ENCODE assay signal across 17 cellular contexts in genomic region chr18:39806519-39806918, GRCh38.
DNase-seq lines count a peak whose midpoint lies in the region; ATAC-seq and TF ChIP-seq lines count a peak whose summit lies in the region.
"Had no signal": no experiment of that assay in that cellular context is flagged by ENCODE, and none has a peak within 500 bp of the region (broad histone marks: within the 10 kb centered on the region; RNA-seq: fewer than 3 reads in every experiment).

No MANE protein-coding gene starts in this region.

- H3K27ac ChIP-seq in brain microvascular endothelial cell, result no peak overlapping the region
- H3K27ac ChIP-seq in mesenchymal stem cell (ENCODE audit: low read length, poor library complexity, severe bottlenecking), result no peak overlapping the region
- H3K27ac ChIP-seq: A549, lower lobe of right lung, right atrium auricular region had no signal

- H2BK12ac ChIP-seq in mesenchymal stem cell (ENCODE audit: low read length in 2 of 2), result no peak overlapping the region

- H4K91ac ChIP-seq in mesenchymal stem cell (ENCODE audit: low read length), result no peak overlapping the region

- no peak overlapping the region for H2BK15ac ChIP-seq in mesenchymal stem cell (ENCODE audit: low read depth, poor library complexity, severe bottlenecking)

- H3K79me1 ChIP-seq in mesenchymal stem cell (replicated peaks; ENCODE audit: low read length, poor library complexity, severe bottlenecking), result no peaks in the 10 kb centered on the region

- H3K14ac ChIP-seq in mesenchymal stem cell (ENCODE audit: low read length in 2 of 2), result no peak overlapping the region

- in situ Hi-C loops in brain microvascular endothelial cell (cut with HindIII; ENCODE audit: low pct_ligation_motif_present, low sequenced_read_pairs), result no loop called here

- ATAC-seq in GM18868 (IDR thresholded peaks at IDR 0.05; ENCODE audit: unreplicated experiment), result no peak
- no peak for ATAC-seq in GM21619 (IDR thresholded peaks at IDR 0.05; ENCODE audit: unreplicated experiment)
- ATAC-seq: A549; activated CD8-positive, alpha-beta memory T cell treated with anti-CD3 and anti-CD28 coated beads, Interleukin-2, amount 10 ng/mL, durations not matched to agents 7 days and 5 days; lower lobe of right lung had no signal

- DNase-seq in NCI-H146 (lab: John Stamatoyannopoulos, UW), result peak; percentile 20
- no peak for DNase-seq in NCI-H146 treated with DMSO at 0.1 percent for 48 hours (lab: John Stamatoyannopoulos, UW; ENCODE audit: unreplicated experiment)
- DNase-seq in NCI-H128 (lab: John Stamatoyannopoulos, UW; ENCODE audit: unreplicated experiment), result peak; percentile 42
- peak; percentile 23 for DNase-seq in brain microvascular endothelial cell
- DNase-seq in mesenchymal stem cell, result peak; percentile 24
- DNase-seq in NCI-H2227 (lab: John Stamatoyannopoulos, UW; ENCODE audit: unreplicated experiment), result no peak
- DNase-seq: activated CD4-positive, CD25-positive, alpha-beta regulatory T cell; activated CD8-positive, alpha-beta memory T cell treated with anti-CD3 and anti-CD28 coated beads, Interleukin-2, amount 10 ng/mL, durations not matched to agents 7 days and 5 days; activated gamma-delta T cell treated with Interleukin-2 at 50 U/mL for 16 hours; lower lobe of right lung; NCI-H524 treated with DMSO at 0.1 percent for 48 hours; nephron progenitor cell; T-helper 1 cell had no signal

- H4K8ac ChIP-seq in mesenchymal stem cell (ENCODE audit: low read length), result no peak overlapping the region

- H2AK5ac ChIP-seq in mesenchymal stem cell (ENCODE audit: low read length, severe bottlenecking), result no peak overlapping the region

- H3K4me1 ChIP-seq in mesenchymal stem cell (ENCODE audit: control insufficient read depth, insufficient read depth, low read depth, low read length), result no peaks in the 10 kb centered on the region
- H3K4me1 ChIP-seq: A549, lower lobe of right lung, right atrium auricular region had no signal

- H3K18ac ChIP-seq in mesenchymal stem cell (ENCODE audit: low read depth in 1 of 2, low read length in 2 of 2), result no peak overlapping the region

- H3K4ac ChIP-seq in mesenchymal stem cell (ENCODE audit: low read depth in 1 of 2, low read length in 2 of 2), result no peak overlapping the region

- no peaks in the 10 kb centered on the region for H3K27me3 ChIP-seq in brain microvascular endothelial cell (replicated peaks)
- H3K27me3 ChIP-seq in mesenchymal stem cell (ENCODE audit: control insufficient read depth in 1 of 2, insufficient read depth in 1 of 2, low read length in 2 of 2), result no peaks in the 10 kb centered on the region
- H3K27me3 ChIP-seq: right atrium auricular region had no signal

- H3K9me3 ChIP-seq in mesenchymal stem cell (ENCODE audit: control insufficient read depth, low read length), result peaks cover 10% of the 10 kb centered on the region
- H3K9me3 ChIP-seq: A549, lower lobe of right lung had no signal

- WGBS in mesenchymal stem cell, result 86% methylated on average over 3 of the region's 3 CpGs

- no peak overlapping the region for H2BK5ac ChIP-seq in mesenchymal stem cell (ENCODE audit: low read depth, low read length, poor library complexity, severe bottlenecking)

- H3K36me3 ChIP-seq in brain microvascular endothelial cell (replicated peaks) (no peaks in the 10 kb centered on the region), mesenchymal stem cell (ENCODE audit: control insufficient read depth in 1 of 2, insufficient read depth in 2 of 2, low read depth in 1 of 2, low read length in 2 of 2) (no peaks in the 10 kb centered on the region)
- H3K36me3 ChIP-seq: lower lobe of right lung, right atrium auricular region had no signal

- H3K9ac ChIP-seq in mesenchymal stem cell (ENCODE audit: low read length), result no peak overlapping the region

- no peak overlapping the region for H3K23ac ChIP-seq in mesenchymal stem cell (ENCODE audit: low read length in 2 of 2)

- TF ChIP-seq CTCF in brain microvascular endothelial cell (IDR thresholded peaks at IDR 0.05; ENCODE audit: low read depth, low read length, missing control alignments), result no peak

- H3K4me3 ChIP-seq in brain microvascular endothelial cell (ENCODE audit: low read depth, low read length) (no peak overlapping the region), mesenchymal stem cell (ENCODE audit: insufficient read depth in 1 of 2, low read depth in 1 of 2, low read length in 2 of 2) (no peak overlapping the region)
- H3K4me3 ChIP-seq: A549, lower lobe of right lung, right atrium auricular region had no signal

- H2AFZ ChIP-seq in mesenchymal stem cell (ENCODE audit: low read depth, low read length), result no peak overlapping the region

- H2BK120ac ChIP-seq in mesenchymal stem cell (ENCODE audit: low read depth, low read length), result no peak overlapping the region

- H3K4me2 ChIP-seq in mesenchymal stem cell (ENCODE audit: low read length, poor library complexity, severe bottlenecking), result no peak overlapping the region
- H3K4me2 ChIP-seq: A549 had no signal

Comparison
In these comparisons a context has a peak if more than half of its experiments do, and no peak if none do; other contexts are left out.
1. DNase-seq: peak in NCI-H146 (single experiment), NCI-H128 (single experiment), brain microvascular endothelial cell (single experiment) and mesenchymal stem cell (single experiment); none in NCI-H146 treated with DMSO at 0.1 percent for 48 hours (single experiment) and NCI-H2227 (single experiment).